1 cellular context compared by ENCODE assay signal in the genomic region with DNA sequence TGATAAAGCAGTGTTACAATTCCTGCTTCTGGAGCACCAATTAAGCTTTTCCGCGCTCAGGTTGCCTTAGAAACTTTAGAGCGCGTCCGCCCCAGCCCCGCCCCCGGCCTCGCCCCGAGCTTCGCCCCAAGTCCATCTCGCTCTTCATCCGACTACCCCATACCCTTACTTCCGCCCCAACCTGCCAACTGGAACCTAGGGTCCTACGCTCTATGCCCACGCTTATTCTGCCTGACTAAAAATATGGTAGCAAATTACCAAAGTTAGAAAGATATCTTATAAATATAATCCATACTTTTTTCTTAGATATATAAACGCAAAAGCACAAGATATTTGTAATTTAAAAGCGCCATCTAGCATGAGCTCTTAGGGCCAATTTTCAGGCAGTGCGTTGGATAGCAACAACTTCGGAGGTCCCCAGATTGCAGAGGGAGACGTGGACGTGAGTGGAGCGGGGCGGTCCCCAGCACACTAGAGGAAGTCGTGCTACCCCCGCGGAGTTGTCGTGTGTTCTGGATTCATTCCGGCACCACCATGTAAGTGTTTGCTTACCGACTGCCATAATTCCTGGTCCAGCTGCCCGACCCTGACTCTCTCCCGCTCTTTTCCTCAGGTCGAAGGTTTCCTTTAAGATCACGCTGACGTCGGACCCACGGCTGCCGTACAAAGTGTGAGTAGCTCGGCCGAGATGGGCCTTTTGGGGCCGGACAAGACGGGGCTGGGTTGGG.
TF ChIP-seq lines count a peak whose summit lies in the region.

Gene UFM1, plus strand, starts transcription at position 466 of the 728 bp plus-strand sequence. Its CDS starts 69 bp downstream, at position 535.

TF ChIP-seq in HepG2, 621 proteins besides CTCF, POLR2A, EP300 and RAD21 (continued from another document and continues in another):
- TF ChIP-seq, protein P1, sequence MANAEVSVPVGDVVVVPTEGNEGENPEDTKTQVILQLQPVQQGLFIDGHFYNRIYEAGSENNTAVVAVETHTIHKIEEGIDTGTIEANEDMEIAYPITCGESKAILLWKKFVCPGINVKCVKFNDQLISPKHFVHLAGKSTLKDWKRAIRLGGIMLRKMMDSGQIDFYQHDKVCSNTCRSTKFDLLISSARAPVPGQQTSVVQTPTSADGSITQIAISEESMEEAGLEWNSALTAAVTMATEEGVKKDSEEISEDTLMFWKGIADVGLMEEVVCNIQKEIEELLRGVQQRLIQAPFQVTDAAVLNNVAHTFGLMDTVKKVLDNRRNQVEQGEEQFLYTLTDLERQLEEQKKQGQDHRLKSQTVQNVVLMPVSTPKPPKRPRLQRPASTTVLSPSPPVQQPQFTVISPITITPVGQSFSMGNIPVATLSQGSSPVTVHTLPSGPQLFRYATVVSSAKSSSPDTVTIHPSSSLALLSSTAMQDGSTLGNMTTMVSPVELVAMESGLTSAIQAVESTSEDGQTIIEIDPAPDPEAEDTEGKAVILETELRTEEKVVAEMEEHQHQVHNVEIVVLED (CRISPR knock-in tag; IDR thresholded peaks at IDR 0.05; ENCODE audit: borderline replicate concordance) = peak; percentile 83
- no peak for TF ChIP-seq CERS6 (CRISPR knock-in tag; IDR thresholded peaks at IDR 0.05)
- no peak for TF ChIP-seq NFIC (IDR thresholded peaks at IDR 0.05; ENCODE audit: low read length)
- TF ChIP-seq SRSF4 (IDR thresholded peaks at IDR 0.05; ENCODE audit: low read depth, low read length, poor library complexity, severe bottlenecking) = no peak
- peak; percentile 80; the same call in 1 of the 2 replicates for TF ChIP-seq ZNF670 (CRISPR knock-in tag; IDR thresholded peaks at IDR 0.05; ENCODE audit: borderline replicate concordance)
- TF ChIP-seq ZNF503 (CRISPR knock-in tag; IDR thresholded peaks at IDR 0.05) = no peak
- TF ChIP-seq ZNF230 (CRISPR knock-in tag; IDR thresholded peaks at IDR 0.05) = no peak
- no peak for TF ChIP-seq SYNCRIP (IDR thresholded peaks at IDR 0.05; ENCODE audit: insufficient read depth, low read depth, low read length)
- no peak for TF ChIP-seq TERF1 (CRISPR knock-in tag; IDR thresholded peaks at IDR 0.05)
- no peak for TF ChIP-seq MZF1 (CRISPR knock-in tag; IDR thresholded peaks at IDR 0.05; ENCODE audit: borderline replicate concordance)
- no peak for TF ChIP-seq CBFB (CRISPR knock-in tag; IDR thresholded peaks at IDR 0.05)
- TF ChIP-seq NCOR1 (IDR thresholded peaks at IDR 0.05; ENCODE audit: borderline replicate concordance, low read length) = no peak; the same call in 1 of the 2 replicates
- TF ChIP-seq, protein P2, sequence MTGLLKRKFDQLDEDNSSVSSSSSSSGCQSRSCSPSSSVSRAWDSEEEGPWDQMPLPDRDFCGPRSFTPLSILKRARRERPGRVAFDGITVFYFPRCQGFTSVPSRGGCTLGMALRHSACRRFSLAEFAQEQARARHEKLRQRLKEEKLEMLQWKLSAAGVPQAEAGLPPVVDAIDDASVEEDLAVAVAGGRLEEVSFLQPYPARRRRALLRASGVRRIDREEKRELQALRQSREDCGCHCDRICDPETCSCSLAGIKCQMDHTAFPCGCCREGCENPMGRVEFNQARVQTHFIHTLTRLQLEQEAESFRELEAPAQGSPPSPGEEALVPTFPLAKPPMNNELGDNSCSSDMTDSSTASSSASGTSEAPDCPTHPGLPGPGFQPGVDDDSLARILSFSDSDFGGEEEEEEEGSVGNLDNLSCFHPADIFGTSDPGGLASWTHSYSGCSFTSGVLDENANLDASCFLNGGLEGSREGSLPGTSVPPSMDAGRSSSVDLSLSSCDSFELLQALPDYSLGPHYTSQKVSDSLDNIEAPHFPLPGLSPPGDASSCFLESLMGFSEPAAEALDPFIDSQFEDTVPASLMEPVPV (CRISPR knock-in tag; IDR thresholded peaks at IDR 0.05) = no peak
- no peak for TF ChIP-seq PAX8 (CRISPR knock-in tag; IDR thresholded peaks at IDR 0.05; ENCODE audit: borderline replicate concordance)
- TF ChIP-seq, protein P3, sequence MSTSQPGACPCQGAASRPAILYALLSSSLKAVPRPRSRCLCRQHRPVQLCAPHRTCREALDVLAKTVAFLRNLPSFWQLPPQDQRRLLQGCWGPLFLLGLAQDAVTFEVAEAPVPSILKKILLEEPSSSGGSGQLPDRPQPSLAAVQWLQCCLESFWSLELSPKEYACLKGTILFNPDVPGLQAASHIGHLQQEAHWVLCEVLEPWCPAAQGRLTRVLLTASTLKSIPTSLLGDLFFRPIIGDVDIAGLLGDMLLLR (CRISPR knock-in tag; IDR thresholded peaks at IDR 0.05) = no peak
- peak; percentile 71; the same call in 1 of the 2 replicates for TF ChIP-seq ZFP91 (CRISPR knock-in tag; IDR thresholded peaks at IDR 0.05; ENCODE audit: borderline replicate concordance)
- 0 out of 2 replicates have a peak, but pooled peaks have one; percentile 23 for TF ChIP-seq ARID3A (IDR thresholded peaks at IDR 0.05; ENCODE audit: low read depth, low read length)
- TF ChIP-seq ZNF335 (CRISPR knock-in tag; IDR thresholded peaks at IDR 0.05) = peak; percentile 99
- TF ChIP-seq PITX1 (CRISPR knock-in tag; IDR thresholded peaks at IDR 0.05) = peak; percentile 31; the same call in 1 of the 2 replicates
- TF ChIP-seq ATM (IDR thresholded peaks at IDR 0.05; ENCODE audit: borderline replicate concordance) = no peak
- TF ChIP-seq, protein P4, sequence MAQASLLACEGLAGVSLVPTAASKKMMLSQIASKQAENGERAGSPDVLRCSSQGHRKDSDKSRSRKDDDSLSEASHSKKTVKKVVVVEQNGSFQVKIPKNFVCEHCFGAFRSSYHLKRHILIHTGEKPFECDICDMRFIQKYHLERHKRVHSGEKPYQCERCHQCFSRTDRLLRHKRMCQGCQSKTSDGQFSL (CRISPR knock-in tag; IDR thresholded peaks at IDR 0.05) = no peak
- no peak for TF ChIP-seq FOXJ3 (CRISPR knock-in tag; IDR thresholded peaks at IDR 0.05; ENCODE audit: borderline replicate concordance)
- TF ChIP-seq ZNF562 (CRISPR knock-in tag; IDR thresholded peaks at IDR 0.05; ENCODE audit: borderline replicate concordance) = no peak
- TF ChIP-seq, protein P5, sequence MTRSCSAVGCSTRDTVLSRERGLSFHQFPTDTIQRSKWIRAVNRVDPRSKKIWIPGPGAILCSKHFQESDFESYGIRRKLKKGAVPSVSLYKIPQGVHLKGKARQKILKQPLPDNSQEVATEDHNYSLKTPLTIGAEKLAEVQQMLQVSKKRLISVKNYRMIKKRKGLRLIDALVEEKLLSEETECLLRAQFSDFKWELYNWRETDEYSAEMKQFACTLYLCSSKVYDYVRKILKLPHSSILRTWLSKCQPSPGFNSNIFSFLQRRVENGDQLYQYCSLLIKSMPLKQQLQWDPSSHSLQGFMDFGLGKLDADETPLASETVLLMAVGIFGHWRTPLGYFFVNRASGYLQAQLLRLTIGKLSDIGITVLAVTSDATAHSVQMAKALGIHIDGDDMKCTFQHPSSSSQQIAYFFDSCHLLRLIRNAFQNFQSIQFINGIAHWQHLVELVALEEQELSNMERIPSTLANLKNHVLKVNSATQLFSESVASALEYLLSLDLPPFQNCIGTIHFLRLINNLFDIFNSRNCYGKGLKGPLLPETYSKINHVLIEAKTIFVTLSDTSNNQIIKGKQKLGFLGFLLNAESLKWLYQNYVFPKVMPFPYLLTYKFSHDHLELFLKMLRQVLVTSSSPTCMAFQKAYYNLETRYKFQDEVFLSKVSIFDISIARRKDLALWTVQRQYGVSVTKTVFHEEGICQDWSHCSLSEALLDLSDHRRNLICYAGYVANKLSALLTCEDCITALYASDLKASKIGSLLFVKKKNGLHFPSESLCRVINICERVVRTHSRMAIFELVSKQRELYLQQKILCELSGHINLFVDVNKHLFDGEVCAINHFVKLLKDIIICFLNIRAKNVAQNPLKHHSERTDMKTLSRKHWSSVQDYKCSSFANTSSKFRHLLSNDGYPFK (CRISPR knock-in tag; IDR thresholded peaks at IDR 0.05; ENCODE audit: borderline replicate concordance) = no peak
- TF ChIP-seq RBM22 (optimal IDR thresholded peaks at IDR 0.05; ENCODE audit: low read length) = no peak
- no peak for TF ChIP-seq FOXA1 (IDR thresholded peaks at IDR 0.05)
- no peak for TF ChIP-seq FOXA1 (CRISPR knock-in tag; IDR thresholded peaks at IDR 0.05)
- TF ChIP-seq ZSCAN9 (CRISPR knock-in tag; IDR thresholded peaks at IDR 0.05; ENCODE audit: borderline replicate concordance) = no peak
- peak; percentile 74 for TF ChIP-seq YEATS4 (CRISPR knock-in tag; IDR thresholded peaks at IDR 0.05; ENCODE audit: borderline replicate concordance)
- peak; percentile 82 for TF ChIP-seq PHF20 (CRISPR knock-in tag; IDR thresholded peaks at IDR 0.05)
- TF ChIP-seq JARID2 (CRISPR knock-in tag; IDR thresholded peaks at IDR 0.05; ENCODE audit: insufficient replicate concordance) = no peak
- peak; percentile 45 for TF ChIP-seq ELF3 (CRISPR knock-in tag; IDR thresholded peaks at IDR 0.05)
- no peak for TF ChIP-seq CAMTA2 (CRISPR knock-in tag; IDR thresholded peaks at IDR 0.05; ENCODE audit: borderline replicate concordance)
- TF ChIP-seq NFYB (CRISPR knock-in tag; IDR thresholded peaks at IDR 0.05) = no peak
- TF ChIP-seq, protein P6, sequence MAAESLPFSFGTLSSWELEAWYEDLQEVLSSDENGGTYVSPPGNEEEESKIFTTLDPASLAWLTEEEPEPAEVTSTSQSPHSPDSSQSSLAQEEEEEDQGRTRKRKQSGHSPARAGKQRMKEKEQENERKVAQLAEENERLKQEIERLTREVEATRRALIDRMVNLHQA (CRISPR knock-in tag; IDR thresholded peaks at IDR 0.05) = no peak
- TF ChIP-seq, protein P7, sequence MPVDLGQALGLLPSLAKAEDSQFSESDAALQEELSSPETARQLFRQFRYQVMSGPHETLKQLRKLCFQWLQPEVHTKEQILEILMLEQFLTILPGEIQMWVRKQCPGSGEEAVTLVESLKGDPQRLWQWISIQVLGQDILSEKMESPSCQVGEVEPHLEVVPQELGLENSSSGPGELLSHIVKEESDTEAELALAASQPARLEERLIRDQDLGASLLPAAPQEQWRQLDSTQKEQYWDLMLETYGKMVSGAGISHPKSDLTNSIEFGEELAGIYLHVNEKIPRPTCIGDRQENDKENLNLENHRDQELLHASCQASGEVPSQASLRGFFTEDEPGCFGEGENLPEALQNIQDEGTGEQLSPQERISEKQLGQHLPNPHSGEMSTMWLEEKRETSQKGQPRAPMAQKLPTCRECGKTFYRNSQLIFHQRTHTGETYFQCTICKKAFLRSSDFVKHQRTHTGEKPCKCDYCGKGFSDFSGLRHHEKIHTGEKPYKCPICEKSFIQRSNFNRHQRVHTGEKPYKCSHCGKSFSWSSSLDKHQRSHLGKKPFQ (CRISPR knock-in tag; IDR thresholded peaks at IDR 0.05; ENCODE audit: insufficient replicate concordance) = no peak
- no peak for TF ChIP-seq TRIM24 (CRISPR knock-in tag; IDR thresholded peaks at IDR 0.05)
- no peak for TF ChIP-seq RFXAP (CRISPR knock-in tag; IDR thresholded peaks at IDR 0.05; ENCODE audit: borderline replicate concordance)
